15 cellular contexts compared by ENCODE assay signal in genomic region chr2:129723277-129724020, GRCh38.
DNase-seq lines count a peak whose midpoint lies in the region; ATAC-seq and TF ChIP-seq lines count a peak whose summit lies in the region.
"Had no signal": no experiment of that assay in that cellular context is flagged by ENCODE, and none has a peak within 500 bp of the region (broad histone marks: within the 10 kb centered on the region; RNA-seq: fewer than 3 reads in every experiment).

No MANE protein-coding gene starts in this region.

- TF ChIP-seq POLR2A in HCT116 (IDR thresholded peaks at IDR 0.05; ENCODE audit: borderline replicate concordance, extremely low read depth, insufficient read depth, insufficient read length) = no peak

- no peaks in the 10 kb centered on the region for H4K20me1 ChIP-seq in HCT116 (ENCODE audit: insufficient read depth)

- H3K79me2 ChIP-seq in HCT116 (ENCODE audit: insufficient read depth, low read length) = no peaks in the 10 kb centered on the region

- BruUV-seq in HCT116 (replicated peaks; lab: Mats Ljungman, UMichigan) = no TSS peak

- H3K4me1 ChIP-seq in HCT116 (ENCODE audit: control insufficient read depth in 1 of 2, insufficient read depth in 2 of 2, low read length in 2 of 2) (no peaks in the 10 kb centered on the region), BE2C (no peaks in the 10 kb centered on the region)
- H3K4me1 ChIP-seq: A549 had no signal

- peaks cover 46% of the 10 kb centered on the region for H3K27me3 ChIP-seq in HCT116 (ENCODE audit: insufficient read depth, low read length)
- H3K27me3 ChIP-seq in BE2C = no peaks in the 10 kb centered on the region

- H3K4me3 Mint-ChIP-seq in nephron progenitor cell = no peak overlapping the region
- no peak overlapping the region for H3K4me3 Mint-ChIP-seq in immature natural killer cell
- H3K4me3 Mint-ChIP-seq: CD14-positive monocyte; CD8-positive, alpha-beta T cell; IgD-negative memory B cell had no signal

- H3K27ac Mint-ChIP-seq in nephron progenitor cell = peak overlapping the region; percentile 68
- H3K27ac Mint-ChIP-seq in immature natural killer cell = no peak overlapping the region
- H3K27ac Mint-ChIP-seq: CD8-positive, alpha-beta T cell; IgD-negative memory B cell had no signal

- no peaks in the 10 kb centered on the region for H3K9me2 ChIP-seq in HCT116 (ENCODE audit: insufficient read depth)

- H3K4me3 ChIP-seq in HCT116 (replicated peaks in 1 of 2; ENCODE audit: low read depth in 1 of 2, low read length in 2 of 2) = no peak overlapping the region
- H3K4me3 ChIP-seq in BE2C (ENCODE audit: low read depth, low read length) = no peak overlapping the region
- H3K4me3 ChIP-seq: A549 had no signal

- H3K4me1 Mint-ChIP-seq in nephron progenitor cell (peaks cover 23% of the 10 kb centered on the region), immature natural killer cell (no peaks in the 10 kb centered on the region)
- H3K4me1 Mint-ChIP-seq: CD14-positive monocyte, IgD-negative memory B cell had no signal

- POLR2A ChIA-PET in HCT116 (lab: Charles Lee) = no interaction called here

- CTCF ChIA-PET in HCT116 (lab: Charles Lee) = no interaction called here

- TF ChIP-seq RAD21 in HCT116 (IDR thresholded peaks at IDR 0.05; ENCODE audit: low read depth) (no peak), Ishikawa (IDR thresholded peaks at IDR 0.05; ENCODE audit: low read depth) (no peak)

- ATAC-seq in HCT116 = no peak
- no peak for ATAC-seq in sciatic nerve
- ATAC-seq in SK-N-SH treated with all-trans-retinoic acid at 6 μM for 48 hours = no peak
- ATAC-seq: A549; CD8-positive, alpha-beta T cell had no signal

- RAD21 ChIA-PET in HCT116 (lab: Charles Lee; ENCODE audit: low non-redundant PET in 1 of 2, low total read pairs in 2 of 2, uncharacterized antibody in 2 of 2, unreplicated experiment in 2 of 2) = no interaction called here

- H3K36me3 ChIP-seq in HCT116 (ENCODE audit: control insufficient read depth in 1 of 2, insufficient read depth in 2 of 2, low read length in 2 of 2) = no peaks in the 10 kb centered on the region
- no peaks in the 10 kb centered on the region for H3K36me3 ChIP-seq in BE2C

- H3K9me3 Mint-ChIP-seq in nephron progenitor cell (no peaks in the 10 kb centered on the region), immature natural killer cell (peaks cover 0 to 2% (median 0%) of the 10 kb centered on the region in 6 donors)
- H3K9me3 Mint-ChIP-seq: CD8-positive, alpha-beta T cell had no signal

- H3K9me3 ChIP-seq in HCT116 (ENCODE audit: control insufficient read depth in 1 of 2, insufficient read depth in 1 of 2, low read depth in 1 of 2, low read length in 2 of 2) (no peaks in the 10 kb centered on the region), BE2C (no peaks in the 10 kb centered on the region)
- H3K9me3 ChIP-seq: A549 had no signal

- H3K27ac ChIP-seq in HCT116 (ENCODE audit: low read depth, low read length) = no peak overlapping the region
- H3K27ac ChIP-seq: A549 had no signal

- DNase-seq in HCT116 (ENCODE audit: low read depth, low spot score) = no peak
- DNase-seq in nephron progenitor cell = no peak
- DNase-seq in sciatic nerve (ENCODE audit: low spot score) = peak; percentile 13
- DNase-seq in immature natural killer cell = no peak
- DNase-seq in BE2C = no peak
- DNase-seq: CD8-positive, alpha-beta T cell; COR-L47; DMS153; DMS79 treated with DMSO at 0.1 percent for 48 hours; EL had no signal

- TF ChIP-seq CTCF in HCT116 (IDR thresholded peaks at IDR 0.05 in 2 of 3, conservative IDR thresholded peaks at IDR 0.05 in 1 of 3; ENCODE audit: borderline replicate concordance in 1 of 3, insufficient read depth in 1 of 3, low read depth in 2 of 3, low read length in 2 of 3) (no peak), nephron progenitor cell (IDR thresholded peaks at IDR 0.05) (no peak), BE2C (IDR thresholded peaks at IDR 0.05; ENCODE audit: low read depth, low read length) (no peak)

- H2AFZ ChIP-seq in HCT116 (ENCODE audit: low read depth, low read length, poor library complexity, severe bottlenecking) = no peak overlapping the region

- no peak for TF ChIP-seq EP300 in Ishikawa (IDR thresholded peaks at IDR 0.05; ENCODE audit: borderline replicate concordance)

- H3K9ac ChIP-seq in HCT116 (ENCODE audit: low read length) = no peak overlapping the region

- intact Hi-C loops in HCT116 (cut with micrococcal nuclease) = no loop called here
- intact Hi-C loops in sciatic nerve (cut with DNase I) = no loop called here

- no peaks in the 10 kb centered on the region for H3K36me3 Mint-ChIP-seq in nephron progenitor cell (ENCODE audit: low read depth)
- no peaks in the 10 kb centered on the region for H3K36me3 Mint-ChIP-seq in immature natural killer cell
- H3K36me3 Mint-ChIP-seq: CD14-positive monocyte; CD8-positive, alpha-beta T cell; IgD-negative memory B cell had no signal

- H3K27me3 Mint-ChIP-seq in nephron progenitor cell (ENCODE audit: low read depth, poor library complexity) (peaks cover 19% of the 10 kb centered on the region), immature natural killer cell (ENCODE audit: low read depth in 3 of 3) (peaks cover 0 to 2% (median 0%) of the 10 kb centered on the region in 3 donors)

- H3K4me2 ChIP-seq in HCT116 (ENCODE audit: low read length) = no peak overlapping the region
- H3K4me2 ChIP-seq: A549 had no signal

TF ChIP-seq in HCT116, 20 proteins besides CTCF, POLR2A, EP300 and RAD21:
- TF ChIP-seq ELF1 (IDR thresholded peaks at IDR 0.05; ENCODE audit: borderline replicate concordance, low read depth) (no peak), SIN3A (IDR thresholded peaks at IDR 0.05; ENCODE audit: low read depth) (no peak), EGR1 (IDR thresholded peaks at IDR 0.05; ENCODE audit: low read depth) (no peak), TCF7L2 (IDR thresholded peaks at IDR 0.05; ENCODE audit: borderline replicate concordance, extremely low read depth, insufficient read depth, insufficient read length) (no peak), EZH2 (IDR thresholded peaks at IDR 0.05) (0 out of 2 replicates have a peak, but pooled peaks have one; percentile 55), EZH2phosphoT487 (IDR thresholded peaks at IDR 0.05; ENCODE audit: borderline replicate concordance) (no peak)

TF ChIP-seq in Ishikawa, 13 proteins besides CTCF, POLR2A, EP300 and RAD21 (continues in another document):
- TF ChIP-seq TAF1 (IDR thresholded peaks at IDR 0.05; ENCODE audit: low read depth) = no peak
- TF ChIP-seq NFIC (IDR thresholded peaks at IDR 0.05) = no peak
- no peak for TF ChIP-seq EGR1 (IDR thresholded peaks at IDR 0.05)
- no peak for TF ChIP-seq TEAD4 (IDR thresholded peaks at IDR 0.05)
- no peak for TF ChIP-seq FOXM1 (IDR thresholded peaks at IDR 0.05; ENCODE audit: borderline replicate concordance, low read depth)
- no peak for TF ChIP-seq REST (IDR thresholded peaks at IDR 0.05; ENCODE audit: low read depth)

TF ChIP-seq in SK-N-SH treated with all-trans-retinoic acid at 6 μM for 48 hours, 23 proteins besides CTCF, POLR2A, EP300 and RAD21:
- TF ChIP-seq TSHZ2 (CRISPR knock-in tag; IDR thresholded peaks at IDR 0.05) (no peak), ESRRG (CRISPR knock-in tag; IDR thresholded peaks at IDR 0.05) (no peak), SNAI2 (CRISPR knock-in tag; IDR thresholded peaks at IDR 0.05) (no peak), TCF4 (CRISPR knock-in tag; IDR thresholded peaks at IDR 0.05; ENCODE audit: borderline replicate concordance) (no peak), OSR1 (CRISPR knock-in tag; IDR thresholded peaks at IDR 0.05) (no peak), ZNF565 (CRISPR knock-in tag; conservative IDR thresholded peaks at IDR 0.05; ENCODE audit: low read depth) (no peak), PPARA (CRISPR knock-in tag; IDR thresholded peaks at IDR 0.05; ENCODE audit: borderline replicate concordance) (no peak)
